ENCODE assay signal across 1 cellular context in genomic region chr2:166419616-166419934, GRCh38.
TF ChIP-seq lines count a peak whose summit lies in the region.

No MANE protein-coding gene starts in this region.

TF ChIP-seq in HepG2, 621 proteins besides CTCF, POLR2A, EP300 and RAD21 (continued from another document):
- peak in 1 of 2 experiments; percentile 26; a peak in 1 of 4 replicates for TF ChIP-seq HMGXB4 (CRISPR knock-in tag; IDR thresholded peaks at IDR 0.05; ENCODE audit: borderline replicate concordance in 1 of 2, low read depth in 1 of 2)
- no peak for TF ChIP-seq ZNF619 (CRISPR knock-in tag; IDR thresholded peaks at IDR 0.05)
- 0 out of 2 replicates have a peak, but pooled peaks have one; percentile 10 for TF ChIP-seq CREM (IDR thresholded peaks at IDR 0.05)
- TF ChIP-seq CREM (CRISPR knock-in tag; IDR thresholded peaks at IDR 0.05), result no peak
- TF ChIP-seq ARID3A (IDR thresholded peaks at IDR 0.05; ENCODE audit: low read depth, low read length), result peak; percentile 81
